Comparison of ENCODE assay signal across 9 cellular contexts in the genomic region with DNA sequence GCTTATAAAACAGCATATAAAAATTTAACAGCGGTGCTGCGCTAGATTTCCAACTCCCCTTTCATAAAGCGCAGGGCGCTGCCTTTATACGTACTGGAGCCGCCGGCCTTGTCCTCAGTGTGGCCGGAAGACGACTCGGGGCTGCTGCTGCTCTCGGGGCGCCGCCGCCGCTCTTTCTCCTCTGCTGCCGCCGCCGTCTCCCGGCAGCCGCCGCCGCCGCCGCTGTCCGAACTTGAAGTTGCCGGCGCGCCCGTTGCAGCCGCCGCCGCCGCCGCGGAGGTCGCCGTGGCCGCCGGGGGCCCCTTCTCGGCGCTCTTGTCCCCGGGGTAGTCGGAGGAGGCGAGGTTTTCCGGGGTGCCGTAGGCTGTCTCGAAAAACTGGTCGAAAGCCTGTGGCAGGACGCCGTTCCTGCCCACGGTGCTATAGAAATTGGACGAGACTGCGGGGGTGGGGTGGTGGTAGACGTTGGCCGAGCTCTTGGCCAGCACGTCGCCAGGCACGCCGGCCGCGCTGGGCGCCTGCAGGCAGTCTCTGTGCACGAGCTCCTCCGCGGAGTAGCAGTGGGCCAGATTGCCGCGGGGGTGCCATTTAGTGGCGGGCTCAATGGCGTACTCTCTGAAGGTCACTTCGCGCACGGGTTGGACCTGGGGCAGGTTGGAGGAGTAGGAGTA. TPM values are rescaled to one million over a fixed set of nuclear protein-coding genes. Genes with fewer than 3 reads are reported as not detected.
DNase-seq lines count a peak whose midpoint lies in the region; ATAC-seq and TF ChIP-seq lines count a peak whose summit lies in the region.
"Had no signal": no experiment of that assay in that cellular context is flagged by ENCODE, and none has a peak within 500 bp of the region (broad histone marks: within the 10 kb centered on the region; RNA-seq: fewer than 3 reads in every experiment).

No MANE protein-coding gene starts in this region.

- TF ChIP-seq CTCF in AG09309 (IDR thresholded peaks at IDR 0.05; ENCODE audit: control insufficient read depth, insufficient read depth, low read depth, low read length, missing control alignments) (no peak), HFF-Myc (IDR thresholded peaks at IDR 0.05; ENCODE audit: low read depth, low read length, missing control alignments) (no peak)

- intact Hi-C loops in cardiac septum (cut with DNase I), result no loop called here

- peak overlapping the region; percentile 98 for H3K4me3 ChIP-seq in AG09309 (ENCODE audit: control insufficient read depth, low read depth, low read length)
- H3K4me3 ChIP-seq in HFF-Myc (replicated peaks; ENCODE audit: low read depth, low read length), result peak overlapping the region; percentile 83
- H3K4me3 ChIP-seq in skin epidermis, result peak overlapping the region; percentile 16 to 48 (median 41)

- ATAC-seq in GM18873 (IDR thresholded peaks at IDR 0.05; ENCODE audit: low FRiP score, unreplicated experiment), result no peak
- ATAC-seq in GM18502 (IDR thresholded peaks at IDR 0.05; ENCODE audit: poor library complexity, unreplicated experiment), result no peak

- peak overlapping the region in 10 of 21 experiments; percentile 21 to 81 (median 74) for H3K27ac ChIP-seq in skin epidermis

- DNase-seq in AG09309 (ENCODE audit: low read depth) (no peak), HFF-Myc (ENCODE audit: extremely low read depth, low read depth) (no peak), cardiac septum (ENCODE audit: low spot score) (peak; percentile 73), NCI-H1436 (lab: John Stamatoyannopoulos, UW) (no peak)
- peak; percentile 40 for DNase-seq in activated CD4-positive, CD25-positive, alpha-beta regulatory T cell treated with anti-CD3 and anti-CD28 coated beads, Interleukin-2, amount 50 U/mL, for 72 hours

RNA-seq across cellular contexts. Expression of a gene that starts 0.6 kb away (rescaled TPM):
- total RNA-seq in cardiac septum, result not detected

RNA-seq across cellular contexts. Expression of a gene that starts 10.4 kb away (rescaled TPM):
- not detected for total RNA-seq in cardiac septum

RNA-seq across cellular contexts. Expression of a gene that starts 15.4 kb away (rescaled TPM):
- total RNA-seq in cardiac septum, result not detected
- total RNA-seq: dermis microvascular lymphatic vessel endothelial cell had no signal

RNA-seq across cellular contexts. Expression of a gene that starts 19.1 kb away (rescaled TPM):
- total RNA-seq in cardiac septum, result not detected

RNA-seq across cellular contexts. Expression of a gene that starts 28.0 kb away (rescaled TPM):
- total RNA-seq in cardiac septum, result not detected

Comparison
In these comparisons a context has a peak if more than half of its experiments do, and no peak if none do; other contexts are left out.
1. DNase-seq: peak in activated CD4-positive, CD25-positive, alpha-beta regulatory T cell treated with anti-CD3 and anti-CD28 coated beads, Interleukin-2, amount 50 U/mL, for 72 hours (single experiment) and cardiac septum (single experiment); none in AG09309 (single experiment), HFF-Myc (single experiment) and NCI-H1436 (single experiment).
2. H3K4me3 ChIP-seq: peak in every context shown above with its lines; median percentile 98 in AG09309; 83 in HFF-Myc; 41 in skin epidermis.